In genomic region chr20:37161830-37162549, GRCh38 we compare ENCODE assay signal across 21 cellular contexts.
"Had no signal": no experiment of that assay in that cellular context is flagged by ENCODE, and none has a peak within 500 bp of the region (broad histone marks: within the 10 kb centered on the region; RNA-seq: fewer than 3 reads in every experiment).

No MANE protein-coding gene starts in this region.

- H3K9me3 ChIP-seq: ascending aorta, breast epithelium, sigmoid colon, spleen, thoracic aorta, upper lobe of left lung had no signal

- H3K4me1 Mint-ChIP-seq: activated CD4-positive, alpha-beta T cell treated with anti-CD3 and anti-CD28 coated beads, Interleukin-2, amount 10 ng/mL, durations not matched to agents 7 days and 5 days; activated naive CD4-positive, alpha-beta T cell treated with anti-CD3 and anti-CD28 coated beads, Interleukin-2, amount 50 U/mL, for 24 hours; stimulated activated naive B cell treated with anti-CD40 and anti-IgM and Interleukin-4, amounts not matched to agents 10 μg/mL and 1 μg/mL and 100 μg/mL, for 72 hours had no signal

- H3K27me3 ChIP-seq: ascending aorta, breast epithelium, sigmoid colon, spleen, upper lobe of left lung had no signal

- H3K4me3 Mint-ChIP-seq: activated CD4-positive, alpha-beta T cell treated with anti-CD3 and anti-CD28 coated beads, Interleukin-2, amount 10 ng/mL, durations not matched to agents 7 days and 5 days; activated CD8-positive, alpha-beta T cell treated with anti-CD3 and anti-CD28 coated beads, Interleukin-2, amount 10 ng/mL, durations not matched to agents 7 days and 5 days; activated naive CD4-positive, alpha-beta T cell treated with anti-CD3 and anti-CD28 coated beads, Interleukin-2, amount 50 U/mL, for 24 hours; activated T-cell treated with anti-CD3 and anti-CD28 coated beads, Interleukin-2, amount 50 U/mL, for 72 hours; stimulated activated naive B cell treated with anti-CD40 and anti-IgM and Interleukin-4, amounts not matched to agents 10 μg/mL and 1 μg/mL and 100 μg/mL, for 72 hours had no signal

- H3K36me3 ChIP-seq: ascending aorta, breast epithelium, thoracic aorta, upper lobe of left lung had no signal

- ATAC-seq: activated CD4-positive, CD25-positive, alpha-beta regulatory T cell treated with anti-CD3 and anti-CD28 coated beads, Interleukin-2, amount 50 U/mL, for 24 hours; activated CD8-positive, alpha-beta T cell treated with anti-CD3 and anti-CD28 coated beads, Interleukin-2, amount 10 ng/mL, durations not matched to agents 7 days and 5 days; activated T-cell treated with anti-CD3 and anti-CD28 coated beads, Interleukin-2, amount 50 U/mL, for 72 hours; stimulated activated naive B cell treated with anti-CD40 and anti-IgM and Interleukin-4, amounts not matched to agents 10 μg/mL and 1 μg/mL and 100 μg/mL, for 72 hours had no signal

- H3K4me1 ChIP-seq: ascending aorta, breast epithelium, sigmoid colon, spleen, upper lobe of left lung had no signal

- H3K9me3 Mint-ChIP-seq: activated CD4-positive, alpha-beta T cell treated with anti-CD3 and anti-CD28 coated beads, Interleukin-2, amount 10 ng/mL, durations not matched to agents 7 days and 5 days; activated naive CD4-positive, alpha-beta T cell treated with anti-CD3 and anti-CD28 coated beads, Interleukin-2, amount 50 U/mL, for 24 hours; activated T-cell treated with anti-CD3 and anti-CD28 coated beads, Interleukin-2, amount 50 U/mL, for 72 hours; stimulated activated naive B cell treated with anti-CD40 and anti-IgM and Interleukin-4, amounts not matched to agents 10 μg/mL and 1 μg/mL and 100 μg/mL, for 72 hours had no signal

- DNase-seq: activated CD4-positive, alpha-beta T cell treated with anti-CD3 and anti-CD28 coated beads, Interleukin-2, amount 10 ng/mL, durations not matched to agents 7 days and 5 days; activated CD8-positive, alpha-beta memory T cell treated with anti-CD3 and anti-CD28 coated beads, Interleukin-2, amount 50 U/mL, for 4 hours; activated CD8-positive, alpha-beta T cell treated with anti-CD3 and anti-CD28 coated beads, Interleukin-2, amount 10 ng/mL, durations not matched to agents 7 days and 5 days; activated effector memory CD4-positive, alpha-beta T cell treated with anti-CD3 and anti-CD28 coated beads, Interleukin-2, amount 50 U/mL, for 16 hours; activated T-cell treated with anti-CD3 and anti-CD28 coated beads, Interleukin-2, amount 50 U/mL, for 72 hours; cerebellar nuclear complex; effector memory CD4-positive, alpha-beta T cell; hippocampal formation; occipital lobe; posterior cingulate gyrus; sigmoid colon; spleen; stimulated activated CD4-positive, alpha-beta T cell treated with anti-CD3 and anti-CD28 coated beads, Interleukin-4, amount 100 ng/mL, for 4 hours; stimulated activated naive B cell treated with anti-CD40 and anti-IgM and Interleukin-4, amounts not matched to agents 10 μg/mL and 1 μg/mL and 100 μg/mL, for 72 hours; upper lobe of left lung had no signal

- H3K4me3 ChIP-seq: ascending aorta, breast epithelium, lung, sigmoid colon, spleen, thoracic aorta, upper lobe of left lung had no signal

- H3K27ac Mint-ChIP-seq: activated CD4-positive, alpha-beta T cell treated with anti-CD3 and anti-CD28 coated beads, Interleukin-2, amount 10 ng/mL, durations not matched to agents 7 days and 5 days; activated CD8-positive, alpha-beta T cell treated with anti-CD3 and anti-CD28 coated beads, Interleukin-2, amount 10 ng/mL, durations not matched to agents 7 days and 5 days; activated naive CD4-positive, alpha-beta T cell treated with anti-CD3 and anti-CD28 coated beads, Interleukin-2, amount 50 U/mL, for 24 hours; activated T-cell treated with anti-CD3 and anti-CD28 coated beads, Interleukin-2, amount 50 U/mL, for 72 hours; stimulated activated naive B cell treated with anti-CD40 and anti-IgM and Interleukin-4, amounts not matched to agents 10 μg/mL and 1 μg/mL and 100 μg/mL, for 72 hours had no signal
